In genomic region chr2:30252723-30253688, GRCh38 we compare ENCODE assay signal across 8 cellular contexts. TPM values are rescaled to one million over a fixed set of nuclear protein-coding genes. Genes with fewer than 3 reads are reported as not detected.
A peak's percentile ranks its signal among the peaks of the same experiment; 100 is the strongest.
DNase-seq lines count a peak whose midpoint lies in the region; ATAC-seq, FAIRE-seq and TF ChIP-seq lines count a peak whose summit lies in the region.

No MANE protein-coding gene starts in this region.

- H3K27me3 Mint-ChIP-seq in Caco-2 (ENCODE audit: insufficient read depth, unreplicated experiment) = no peaks in the 10 kb centered on the region

- H3K9me3 Mint-ChIP-seq in Caco-2 (ENCODE audit: unreplicated experiment) = no peaks in the 10 kb centered on the region

- peaks cover 40% of the 10 kb centered on the region for H3K4me1 Mint-ChIP-seq in Caco-2 (ENCODE audit: low read depth, unreplicated experiment)

- H3K79me2 ChIP-seq in keratinocyte (ENCODE audit: control insufficient read depth, insufficient read depth, low read length) = no peaks in the 10 kb centered on the region

- peak overlapping the region; percentile 6 for H2AFZ ChIP-seq in keratinocyte (ENCODE audit: control insufficient read depth, low read length)

- H3K4me1 ChIP-seq in Caco-2 (peaks cover 46% of the 10 kb centered on the region), SJCRH30 (peaks cover 52% of the 10 kb centered on the region), keratinocyte (ENCODE audit: control insufficient read depth, extremely low read depth, insufficient read depth, low read length) (peaks cover 6% of the 10 kb centered on the region)

- dilution Hi-C loops in keratinocyte (cut with MboI; ENCODE audit: extremely low pct_ligation_motif_present, low sequenced_read_pairs) = no loop called here

- H3K4me3 ChIP-seq in Caco-2 (ENCODE audit: low read depth, low read length) = no peak overlapping the region
- no peak overlapping the region for H3K4me3 ChIP-seq in SJCRH30
- H3K4me3 ChIP-seq in keratinocyte (ENCODE audit: control insufficient read depth in 2 of 3, extremely low read depth in 1 of 3, insufficient read depth in 2 of 3, low read depth in 1 of 3, low read length in 3 of 3) = no peak overlapping the region

- H3K9me1 ChIP-seq in keratinocyte (ENCODE audit: control insufficient read depth, extremely low read depth, insufficient read depth, low read length) = no peaks in the 10 kb centered on the region

- POLR2A ChIA-PET in Caco-2 (lab: Charles Lee) = interaction anchor here (0.5 to 1.3 kb wide), 4 partner anchors 20 to 49 kb away, joined by 3 to 8 read pairs (median 6); partner anchors contain the start of gene LBH

- H3K36me3 Mint-ChIP-seq in Caco-2 (ENCODE audit: insufficient read depth, unreplicated experiment) = peaks cover 75% of the 10 kb centered on the region

- no peak for FAIRE-seq in keratinocyte (lab: Jason Lieb, UNC)

- H4K20me1 ChIP-seq in keratinocyte (ENCODE audit: control insufficient read depth, extremely low read depth, insufficient read depth, low read length) = no peaks in the 10 kb centered on the region

- no peak for ATAC-seq in HG03196 (IDR thresholded peaks at IDR 0.05; ENCODE audit: unreplicated experiment)
- ATAC-seq in GM19455 (IDR thresholded peaks at IDR 0.05; ENCODE audit: unreplicated experiment) = no peak
- no peak for ATAC-seq in HG02981 (IDR thresholded peaks at IDR 0.05; ENCODE audit: unreplicated experiment)

- peak; percentile 81 to 84 for DNase-seq in Caco-2
- DNase-seq in SJCRH30 = peak; percentile 88 to 92
- peak; percentile 82 for DNase-seq in amniotic stem cell (lab: John Stamatoyannopoulos, UW)
- no peak for DNase-seq in keratinocyte (ENCODE audit: low read depth, low spot score)
- peak; percentile 45 to 54 for DNase-seq in stimulated activated CD4-positive, alpha-beta T cell treated with anti-CD3 and anti-CD28 coated beads, Interleukin-1b, Interleukin-23, amount 100 ng/mL, for 4 hours (ENCODE audit: low read depth in 2 of 2)

- no peaks in the 10 kb centered on the region for H3K9me3 ChIP-seq in Caco-2
- H3K9me3 ChIP-seq in SJCRH30 (replicated peaks) = no peaks in the 10 kb centered on the region
- H3K9me3 ChIP-seq in keratinocyte (ENCODE audit: control insufficient read depth, low read depth, low read length) = no peaks in the 10 kb centered on the region

- CTCF ChIA-PET in Caco-2 (lab: Charles Lee) = interaction anchor here (0.5 to 1.4 kb wide), 10 partner anchors 14 to 458 kb away, joined by 3 to 6 read pairs (median 3); partner anchors contain the start of genes LBH and YPEL5

- no peak for TF ChIP-seq CTCF in Caco-2 (IDR thresholded peaks at IDR 0.05; ENCODE audit: insufficient read depth in 1 of 2, low read depth in 1 of 2, low read length in 1 of 2, severe bottlenecking in 1 of 2, unreplicated experiment in 1 of 2)
- no peak for TF ChIP-seq CTCF in keratinocyte (optimal IDR thresholded peaks at IDR 0.05 in 1 of 3, IDR thresholded peaks at IDR 0.05 in 1 of 3, conservative IDR thresholded peaks at IDR 0.05 in 1 of 3; ENCODE audit: extremely low read depth in 1 of 3, insufficient read depth in 2 of 3, low read length in 3 of 3)

- H3K36me3 ChIP-seq in Caco-2 (ENCODE audit: control insufficient read depth, insufficient read depth, low read length) (no peaks in the 10 kb centered on the region), SJCRH30 (peaks cover 72% of the 10 kb centered on the region), keratinocyte (ENCODE audit: control insufficient read depth in 2 of 2, extremely low read depth in 1 of 2, insufficient read depth in 2 of 2, low read length in 2 of 2) (no peaks in the 10 kb centered on the region)

- intact Hi-C loops in Caco-2 (cut with micrococcal nuclease; ENCODE audit: unreplicated experiment) = loop anchor here (1.0 to 2.0 kb wide), 4 partner anchors 14 to 47 kb away; no protein-coding TSS in a partner anchor

- BruUV-seq in Caco-2 (replicated peaks; lab: Mats Ljungman, UMichigan) = no TSS peak

- H3K4me3 Mint-ChIP-seq in Caco-2 (ENCODE audit: unreplicated experiment) = peak overlapping the region; percentile 64

- no peak overlapping the region for H3K4me2 ChIP-seq in keratinocyte (ENCODE audit: control insufficient read depth, extremely low read depth, insufficient read depth, low read depth, low read length)

- no peaks in the 10 kb centered on the region for H3K27me3 ChIP-seq in Caco-2 (replicated peaks; ENCODE audit: control insufficient read depth, insufficient read depth, low read length)
- H3K27me3 ChIP-seq in SJCRH30 = no peaks in the 10 kb centered on the region
- no peaks in the 10 kb centered on the region for H3K27me3 ChIP-seq in keratinocyte (ENCODE audit: control insufficient read depth, extremely low read depth, insufficient read depth, low read length)

- H3K27ac ChIP-seq in SJCRH30 = peak overlapping the region; percentile 71
- no peak overlapping the region for H3K27ac ChIP-seq in keratinocyte (ENCODE audit: control insufficient read depth, insufficient read depth, low read length)

- H3K27ac Mint-ChIP-seq in Caco-2 (ENCODE audit: unreplicated experiment) = peak overlapping the region; percentile 82

- no peak overlapping the region for H3K9ac ChIP-seq in keratinocyte (ENCODE audit: control insufficient read depth, extremely low read depth, insufficient read depth, low read length)

RNA-seq across cellular contexts. Expression of gene LBH, which starts 21.7 kb away (rescaled TPM):
- total RNA-seq in Caco-2 (2022) = 126 and 159 TPM in 2 replicates
- total RNA-seq in SJCRH30 (2014; rRNA removed; shearing (Covaris generic)) = 140 and 158 TPM in 2 replicates
- polyA plus RNA-seq in keratinocyte = 0.83 to 2.2 TPM (median 1.4 TPM) in 3 replicates
- 0.75 TPM for polyA plus RNA-seq in keratinocyte (2011; ENCODE audit: low read depth)
- polyA plus RNA-seq in keratinocyte (2011; cell fraction: cytosol; rRNA removed) = 1.1 TPM in 2 replicates
- 1.0 TPM in 2 replicates for polyA plus RNA-seq in keratinocyte (2011; cell fraction: nucleus; rRNA removed)
- polyA plus RNA-seq in keratinocyte (2012; ENCODE audit: low replicate concordance) = 1.5 and 3.3 TPM in 2 replicates
- polyA minus RNA-seq in keratinocyte = 2.1 to 3.2 TPM (median 2.9 TPM) in 3 replicates
- 5.8 TPM for polyA minus RNA-seq in keratinocyte (2011; cell fraction: cytosol; rRNA and poly(A)+ RNA removed)
- polyA minus RNA-seq in keratinocyte (2011; cell fraction: nucleus; rRNA and poly(A)+ RNA removed) = 0.84 and 3.2 TPM in 2 replicates
